In the genomic region with DNA sequence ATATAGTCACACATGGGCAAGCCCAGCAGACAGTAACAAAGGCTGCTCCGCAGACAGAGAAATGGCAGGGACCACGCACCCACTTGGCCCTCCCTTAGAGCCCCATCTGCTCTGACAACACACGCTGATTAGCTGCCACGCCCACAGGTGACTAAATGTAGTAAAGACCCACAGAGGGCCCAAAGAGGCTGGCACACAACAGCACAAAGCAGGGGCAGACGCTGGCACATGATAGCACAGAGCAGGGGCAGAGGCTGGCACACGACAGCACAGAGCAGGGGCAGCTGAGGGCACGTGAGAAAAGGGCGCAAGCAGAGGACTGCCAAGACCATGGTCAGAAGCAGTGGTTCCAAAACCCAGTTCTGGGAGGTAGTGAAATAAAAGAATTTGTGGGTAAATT, we compare ENCODE assay signal across 23 cellular contexts. TPM values are rescaled to one million over a fixed set of nuclear protein-coding genes. Genes with fewer than 3 reads are reported as not detected.
A peak's percentile ranks its signal among the peaks of the same experiment; 100 is the strongest.
DNase-seq lines count a peak whose midpoint lies in the region; ATAC-seq, FAIRE-seq and TF ChIP-seq lines count a peak whose summit lies in the region.
"Had no signal": no experiment of that assay in that cellular context is flagged by ENCODE, and none has a peak within 500 bp of the region (broad histone marks: within the 10 kb centered on the region; RNA-seq: fewer than 3 reads in every experiment).

No MANE protein-coding gene starts in this region.

- no peak for FAIRE-seq in small intestine (lab: Jason Lieb, UNC)
- FAIRE-seq: D721Med, GM19239 had no signal

- peak; percentile 6 for ATAC-seq in lung (ENCODE audit: insufficient read depth, low FRiP score)

- H3K36me3 ChIP-seq in lung (ENCODE audit: control insufficient read depth in 2 of 2, insufficient read depth in 2 of 2, low read length in 2 of 2) (peaks cover 9 to 31% of the 10 kb centered on the region in 2 donors), small intestine (ENCODE audit: control insufficient read depth in 2 of 2, insufficient read depth in 2 of 2, low read length in 2 of 2) (peaks cover 9 to 11% of the 10 kb centered on the region in 2 donors)

- H3K27ac ChIP-seq in dorsolateral prefrontal cortex (peak overlapping the region in 40 of 59 donors; percentile 2 to 76 (median 46)), lung (ENCODE audit: low read depth in 1 of 2, low read length in 1 of 2) (no peak overlapping the region), small intestine (ENCODE audit: low read depth in 1 of 2, low read length in 1 of 2) (peak overlapping the region; percentile 5 to 75)
- H3K27ac ChIP-seq: KMS-11 had no signal

- H3K4me3 ChIP-seq in dorsolateral prefrontal cortex (no peak overlapping the region), lung (no peak overlapping the region), small intestine (ENCODE audit: low read depth in 1 of 2, low read length in 2 of 2) (no peak overlapping the region)
- H3K4me3 ChIP-seq: MG63 had no signal

- 95 to 97% methylated on average over 8 of the region's 8 CpGs for WGBS in lung, 2 donors
- 34 to 79% (median 45%) methylated on average over 8 of the region's 8 CpGs for WGBS in small intestine, 3 donors

- TF ChIP-seq CTCF in dorsolateral prefrontal cortex (IDR thresholded peaks at IDR 0.05 in 54 of 56, conservative IDR thresholded peaks at IDR 0.05 in 2 of 56; ENCODE audit: low read depth in 1 of 56, partially characterized antibody in 56 of 56): no peak
- no peak for TF ChIP-seq CTCF in lung (IDR thresholded peaks at IDR 0.05; ENCODE audit: control extremely low read depth, extremely low read depth)

- H3K9me3 ChIP-seq in lung (ENCODE audit: control insufficient read depth in 2 of 2, insufficient read depth in 1 of 2, low read length in 1 of 2): no peaks in the 10 kb centered on the region
- H3K9me3 ChIP-seq in small intestine (ENCODE audit: control insufficient read depth, low read depth): no peaks in the 10 kb centered on the region
- H3K9me3 ChIP-seq: BE2C, MG63 had no signal

- H3K27me3 ChIP-seq in dorsolateral prefrontal cortex: no peaks in the 10 kb centered on the region
- no peaks in the 10 kb centered on the region for H3K27me3 ChIP-seq in lung (ENCODE audit: control insufficient read depth, insufficient read depth)
- H3K27me3 ChIP-seq in small intestine (ENCODE audit: control insufficient read depth in 2 of 2, insufficient read depth in 2 of 2, low read length in 2 of 2): no peaks in the 10 kb centered on the region
- H3K27me3 ChIP-seq: BE2C, MG63 had no signal

- H3K4me1 ChIP-seq in lung (ENCODE audit: control insufficient read depth in 2 of 2, insufficient read depth in 2 of 2, low read length in 2 of 2) (peaks cover 0 to 3% of the 10 kb centered on the region in 2 donors), small intestine (ENCODE audit: control insufficient read depth in 2 of 2, insufficient read depth in 1 of 2, low read depth in 1 of 2, low read length in 1 of 2) (peaks cover 0 to 8% of the 10 kb centered on the region in 2 donors)
- H3K4me1 ChIP-seq: BE2C had no signal

- intact Hi-C loops in dorsolateral prefrontal cortex (cut with DNase I) (no loop called here), cardiac septum (cut with DNase I) (no loop called here)

- DNase-seq in dorsolateral prefrontal cortex: no peak
- peak; percentile 77 for DNase-seq in cardiac septum (ENCODE audit: low spot score)
- no peak for DNase-seq in lung (ENCODE audit: low spot score)
- peak; percentile 42 for DNase-seq in small intestine
- DNase-seq in HT-29 (ENCODE audit: low spot score): no peak
- DNase-seq in LoVo (ENCODE audit: low spot score): no peak
- DNase-seq in SIG-M5 treated with dmso at 0.1 percent for 504 hours (lab: John Stamatoyannopoulos, UW; ENCODE audit: unreplicated experiment): no peak
- DNase-seq: BE2C; CD4-positive, alpha-beta memory T cell; DND-41; GF-D8; GOT3; HFFc6; MG63; NCI-H1092 treated with DMSO at 0.1 percent for 48 hours; NCI-H1694; NCI-H2107; NCI-H226; NCI-H69; NK-92 treated with Interleukin-12 subunit alpha and Interleukin-12 subunit beta, amount 100 ng/mL, for 24 hours had no signal

RNA-seq across cellular contexts. Expression of gene AFG3L2, which starts 10.6 kb away (rescaled TPM):
- total RNA-seq in dorsolateral prefrontal cortex (10 to 100 TPM; 31.6 to 64.9 (median 50.8) TPM), cardiac septum (110 TPM), lung (10 to 100 TPM; 39.5 to 41.3 TPM)
- polyA plus RNA-seq in lung (10 to 100 TPM; 16.4 to 28.1 TPM), small intestine (10 to 100 TPM; 67.2 to 89.9 (median 83.8) TPM)
- 59.3 and 72.7 TPM in 2 replicates for total RNA-seq in HT-29 (2014; rRNA removed; shearing (Covaris generic))

RNA-seq across cellular contexts. Expression of gene PRELID3A, which starts 41.4 kb away (rescaled TPM):
- total RNA-seq in dorsolateral prefrontal cortex: 10 to 100 TPM in 118 of 120 experiments, 1 to 10 TPM in 2; 9.9 to 30.2 (median 17.2) TPM
- 2.9 TPM for total RNA-seq in cardiac septum
- 1 to 10 TPM; 1.9 to 4.0 TPM for total RNA-seq in lung
- 1 to 10 TPM; 2.3 to 2.9 TPM for polyA plus RNA-seq in lung
- 1 to 10 TPM; 1.1 to 2.2 (median 1.6) TPM for polyA plus RNA-seq in small intestine
- total RNA-seq in HT-29 (2014; rRNA removed; shearing (Covaris generic)): 3.0 and 7.9 TPM in 2 replicates
- polyA plus RNA-seq: CD4-positive, alpha-beta memory T cell had no signal

RNA-seq across cellular contexts. Expression of gene TUBB6, which starts 58.3 kb away (rescaled TPM):
- total RNA-seq in dorsolateral prefrontal cortex (10 to 100 TPM in 65 of 120 experiments, 1 to 10 TPM in 55; 3.0 to 28.4 (median 10.7) TPM), cardiac septum (155 TPM), lung (100 to 1,000 TPM in 1 of 2 donors, 10 to 100 TPM in 1; 57.8 to 157 TPM)
- polyA plus RNA-seq in lung (100 to 1,000 TPM in 1 of 2 donors, 10 to 100 TPM in 1; 77.2 to 142 TPM), small intestine (10 to 100 TPM; 11.9 to 56.4 (median 33.5) TPM)
- total RNA-seq in HT-29 (2014; rRNA removed; shearing (Covaris generic)): not detected in 2 replicates

Comparison
In these comparisons a context has a peak if more than half of its experiments do, and no peak if none do; other contexts are left out.
1. DNase-seq: peak in cardiac septum (single experiment) and small intestine (single experiment); none in dorsolateral prefrontal cortex (0 of 10), lung (single experiment), HT-29 (single experiment), LoVo (single experiment) and SIG-M5 treated with dmso at 0.1 percent for 504 hours (single experiment).
2. H3K27ac ChIP-seq: peak in dorsolateral prefrontal cortex (40 of 59) and small intestine (2 of 2); none in lung (0 of 2).